ENCODE assay signal across 1 cellular context in the genomic region with DNA sequence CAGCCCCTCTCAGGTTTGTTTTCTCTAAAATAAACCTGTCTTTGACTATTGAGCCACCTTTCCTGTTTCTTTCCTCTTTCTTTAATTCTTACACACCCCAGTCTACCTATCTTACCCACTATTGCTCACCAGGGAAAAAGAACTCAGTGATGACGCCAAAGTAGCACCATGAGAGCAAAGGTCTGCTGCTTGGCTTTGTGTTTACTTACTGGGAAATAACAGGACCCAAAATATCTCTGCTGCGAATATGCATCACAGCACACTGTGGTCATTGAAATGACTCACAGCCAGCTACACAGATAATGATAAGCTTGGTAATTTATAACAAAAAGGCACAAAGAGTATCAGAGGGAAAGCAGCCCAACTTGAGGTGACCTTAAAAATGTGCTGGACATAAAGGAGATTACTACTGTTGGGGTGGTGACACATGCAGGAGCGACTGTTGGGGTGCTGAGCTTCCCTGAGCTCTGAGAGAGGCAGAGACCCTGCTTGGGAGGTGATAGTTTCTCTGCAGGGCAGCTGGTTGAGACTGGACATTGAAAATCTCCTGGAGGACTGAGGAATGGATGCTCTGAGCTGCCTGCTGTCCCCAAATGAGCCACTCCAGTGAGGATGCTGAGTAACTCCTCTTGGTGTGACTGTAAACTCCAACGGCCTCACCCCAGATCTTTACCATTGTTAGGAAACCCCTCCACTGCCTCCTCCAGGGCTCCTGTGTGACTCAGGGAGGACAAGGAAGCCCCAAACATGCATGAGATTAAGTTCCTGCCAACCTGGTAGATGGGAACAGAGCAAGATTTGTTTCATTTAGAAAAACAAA.
A peak's percentile ranks its signal among the peaks of the same experiment; 100 is the strongest.
TF ChIP-seq lines count a peak whose summit lies in the region.

No MANE protein-coding gene starts in this region.

TF ChIP-seq in A549, 52 proteins besides CTCF, POLR2A, EP300 and RAD21 (continued from another document):
- TF ChIP-seq, protein P1, sequence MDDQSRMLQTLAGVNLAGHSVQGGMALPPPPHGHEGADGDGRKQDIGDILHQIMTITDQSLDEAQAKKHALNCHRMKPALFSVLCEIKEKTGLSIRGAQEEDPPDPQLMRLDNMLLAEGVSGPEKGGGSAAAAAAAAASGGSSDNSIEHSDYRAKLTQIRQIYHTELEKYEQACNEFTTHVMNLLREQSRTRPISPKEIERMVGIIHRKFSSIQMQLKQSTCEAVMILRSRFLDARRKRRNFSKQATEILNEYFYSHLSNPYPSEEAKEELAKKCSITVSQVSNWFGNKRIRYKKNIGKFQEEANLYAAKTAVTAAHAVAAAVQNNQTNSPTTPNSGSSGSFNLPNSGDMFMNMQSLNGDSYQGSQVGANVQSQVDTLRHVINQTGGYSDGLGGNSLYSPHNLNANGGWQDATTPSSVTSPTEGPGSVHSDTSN (IDR thresholded peaks at IDR 0.05): no peak
- 0 out of 4 replicates have a peak, but pooled peaks of 1 of the 2 experiments have one; percentile 41 for TF ChIP-seq CEBPB (IDR thresholded peaks at IDR 0.05)
- peak; percentile 56; the same call in 1 of the 2 replicates for TF ChIP-seq JUNB (IDR thresholded peaks at IDR 0.05)
- TF ChIP-seq RCOR1 (IDR thresholded peaks at IDR 0.05; ENCODE audit: low read depth, low read length): no peak
- peak; percentile 74; the same call in 1 of the 2 replicates for TF ChIP-seq GATA3 (IDR thresholded peaks at IDR 0.05; ENCODE audit: borderline replicate concordance)
